In the genomic region with DNA sequence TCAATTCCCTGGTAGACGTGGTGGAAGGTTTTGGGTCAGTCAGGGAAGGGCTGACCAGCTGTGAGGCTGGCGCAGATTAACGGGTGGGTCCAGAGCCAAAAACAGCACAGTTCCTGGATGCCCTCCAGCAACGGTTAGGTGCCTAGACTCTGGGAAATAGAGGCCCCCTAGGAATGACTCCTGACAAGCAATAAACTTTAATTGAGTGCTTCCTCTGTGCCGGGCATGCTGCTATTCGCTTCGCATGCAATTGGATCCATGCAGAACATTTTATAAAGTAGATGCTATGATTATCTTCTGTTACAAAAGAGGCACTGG, we compare ENCODE assay signal across 1 cellular context.
A peak's percentile ranks its signal among the peaks of the same experiment; 100 is the strongest.
TF ChIP-seq lines count a peak whose summit lies in the region.

No MANE protein-coding gene starts in this region.

TF ChIP-seq in HEK293, 187 proteins besides CTCF, POLR2A, EP300 and RAD21 (continued from another document and continues in another):
- TF ChIP-seq, protein P1, sequence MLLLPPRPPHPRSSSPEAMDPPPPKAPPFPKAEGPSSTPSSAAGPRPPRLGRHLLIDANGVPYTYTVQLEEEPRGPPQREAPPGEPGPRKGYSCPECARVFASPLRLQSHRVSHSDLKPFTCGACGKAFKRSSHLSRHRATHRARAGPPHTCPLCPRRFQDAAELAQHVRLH (tag by site-specific recombination; IDR thresholded peaks at IDR 0.05) = no peak
- no peak for TF ChIP-seq ZNF311 (tag by site-specific recombination; IDR thresholded peaks at IDR 0.05; ENCODE audit: borderline replicate concordance)
- TF ChIP-seq ZNF660 (tag by site-specific recombination; IDR thresholded peaks at IDR 0.05) = peak; percentile 68
- TF ChIP-seq ZNF423 (tag by site-specific recombination; IDR thresholded peaks at IDR 0.05) = peak; percentile 86
- TF ChIP-seq, protein P2, sequence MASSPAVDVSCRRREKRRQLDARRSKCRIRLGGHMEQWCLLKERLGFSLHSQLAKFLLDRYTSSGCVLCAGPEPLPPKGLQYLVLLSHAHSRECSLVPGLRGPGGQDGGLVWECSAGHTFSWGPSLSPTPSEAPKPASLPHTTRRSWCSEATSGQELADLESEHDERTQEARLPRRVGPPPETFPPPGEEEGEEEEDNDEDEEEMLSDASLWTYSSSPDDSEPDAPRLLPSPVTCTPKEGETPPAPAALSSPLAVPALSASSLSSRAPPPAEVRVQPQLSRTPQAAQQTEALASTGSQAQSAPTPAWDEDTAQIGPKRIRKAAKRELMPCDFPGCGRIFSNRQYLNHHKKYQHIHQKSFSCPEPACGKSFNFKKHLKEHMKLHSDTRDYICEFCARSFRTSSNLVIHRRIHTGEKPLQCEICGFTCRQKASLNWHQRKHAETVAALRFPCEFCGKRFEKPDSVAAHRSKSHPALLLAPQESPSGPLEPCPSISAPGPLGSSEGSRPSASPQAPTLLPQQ (tag by site-specific recombination; IDR thresholded peaks at IDR 0.05) = 0 out of 2 replicates have a peak, but pooled peaks have one; percentile 0
- TF ChIP-seq, protein P3, sequence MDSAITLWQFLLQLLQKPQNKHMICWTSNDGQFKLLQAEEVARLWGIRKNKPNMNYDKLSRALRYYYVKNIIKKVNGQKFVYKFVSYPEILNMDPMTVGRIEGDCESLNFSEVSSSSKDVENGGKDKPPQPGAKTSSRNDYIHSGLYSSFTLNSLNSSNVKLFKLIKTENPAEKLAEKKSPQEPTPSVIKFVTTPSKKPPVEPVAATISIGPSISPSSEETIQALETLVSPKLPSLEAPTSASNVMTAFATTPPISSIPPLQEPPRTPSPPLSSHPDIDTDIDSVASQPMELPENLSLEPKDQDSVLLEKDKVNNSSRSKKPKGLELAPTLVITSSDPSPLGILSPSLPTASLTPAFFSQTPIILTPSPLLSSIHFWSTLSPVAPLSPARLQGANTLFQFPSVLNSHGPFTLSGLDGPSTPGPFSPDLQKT (IDR thresholded peaks at IDR 0.05; ENCODE audit: borderline replicate concordance, low read depth, low read length) = no peak
- TF ChIP-seq, protein P4, sequence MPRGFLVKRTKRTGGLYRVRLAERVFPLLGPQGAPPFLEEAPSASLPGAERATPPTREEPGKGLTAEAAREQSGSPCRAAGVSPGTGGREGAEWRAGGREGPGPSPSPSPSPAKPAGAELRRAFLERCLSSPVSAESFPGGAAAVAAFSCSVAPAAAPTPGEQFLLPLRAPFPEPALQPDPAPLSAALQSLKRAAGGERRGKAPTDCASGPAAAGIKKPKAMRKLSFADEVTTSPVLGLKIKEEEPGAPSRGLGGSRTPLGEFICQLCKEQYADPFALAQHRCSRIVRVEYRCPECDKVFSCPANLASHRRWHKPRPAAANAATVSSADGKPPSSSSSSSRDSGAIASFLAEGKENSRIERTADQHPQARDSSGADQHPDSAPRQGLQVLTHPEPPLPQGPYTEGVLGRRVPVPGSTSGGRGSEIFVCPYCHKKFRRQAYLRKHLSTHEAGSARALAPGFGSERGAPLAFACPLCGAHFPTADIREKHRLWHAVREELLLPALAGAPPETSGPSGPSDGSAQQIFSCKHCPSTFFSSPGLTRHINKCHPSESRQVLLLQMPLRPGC (tag by site-specific recombination; IDR thresholded peaks at IDR 0.05) = peak; percentile 24; the same call in 1 of the 2 replicates
- no peak for TF ChIP-seq KLF8 (tag by site-specific recombination; IDR thresholded peaks at IDR 0.05)
- TF ChIP-seq ZNF112 (tag by site-specific recombination; IDR thresholded peaks at IDR 0.05) = no peak
- TF ChIP-seq, protein P5, sequence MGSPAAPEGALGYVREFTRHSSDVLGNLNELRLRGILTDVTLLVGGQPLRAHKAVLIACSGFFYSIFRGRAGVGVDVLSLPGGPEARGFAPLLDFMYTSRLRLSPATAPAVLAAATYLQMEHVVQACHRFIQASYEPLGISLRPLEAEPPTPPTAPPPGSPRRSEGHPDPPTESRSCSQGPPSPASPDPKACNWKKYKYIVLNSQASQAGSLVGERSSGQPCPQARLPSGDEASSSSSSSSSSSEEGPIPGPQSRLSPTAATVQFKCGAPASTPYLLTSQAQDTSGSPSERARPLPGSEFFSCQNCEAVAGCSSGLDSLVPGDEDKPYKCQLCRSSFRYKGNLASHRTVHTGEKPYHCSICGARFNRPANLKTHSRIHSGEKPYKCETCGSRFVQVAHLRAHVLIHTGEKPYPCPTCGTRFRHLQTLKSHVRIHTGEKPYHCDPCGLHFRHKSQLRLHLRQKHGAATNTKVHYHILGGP (tag by site-specific recombination; IDR thresholded peaks at IDR 0.05) = no peak
- TF ChIP-seq ZNF621 (tag by site-specific recombination; IDR thresholded peaks at IDR 0.05) = no peak
- TF ChIP-seq, protein P6, sequence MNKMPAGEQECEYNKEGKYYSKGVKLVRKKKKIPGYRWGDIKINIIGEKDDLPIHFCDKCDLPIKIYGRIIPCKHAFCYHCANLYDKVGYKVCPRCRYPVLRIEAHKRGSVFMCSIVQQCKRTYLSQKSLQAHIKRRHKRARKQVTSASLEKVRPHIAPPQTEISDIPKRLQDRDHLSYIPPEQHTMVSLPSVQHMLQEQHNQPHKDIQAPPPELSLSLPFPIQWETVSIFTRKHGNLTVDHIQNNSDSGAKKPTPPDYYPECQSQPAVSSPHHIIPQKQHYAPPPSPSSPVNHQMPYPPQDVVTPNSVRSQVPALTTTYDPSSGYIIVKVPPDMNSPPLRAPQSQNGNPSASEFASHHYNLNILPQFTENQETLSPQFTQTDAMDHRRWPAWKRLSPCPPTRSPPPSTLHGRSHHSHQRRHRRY (tag by site-specific recombination; IDR thresholded peaks at IDR 0.05) = no peak
- TF ChIP-seq ZNF558 (tag by site-specific recombination; IDR thresholded peaks at IDR 0.05) = no peak
- TF ChIP-seq ZNF623 (tag by site-specific recombination; IDR thresholded peaks at IDR 0.05) = no peak
- TF ChIP-seq ZNF610 (tag by site-specific recombination; IDR thresholded peaks at IDR 0.05; ENCODE audit: borderline replicate concordance) = peak; percentile 21; the same call in 1 of the 2 replicates
- no peak for TF ChIP-seq KLF9 (tag by site-specific recombination; IDR thresholded peaks at IDR 0.05; ENCODE audit: low read depth)
- no peak for TF ChIP-seq OVOL3 (tag by site-specific recombination; IDR thresholded peaks at IDR 0.05)
- no peak for TF ChIP-seq HOXA7 (CRISPR knock-in tag; IDR thresholded peaks at IDR 0.05; ENCODE audit: borderline replicate concordance)
- TF ChIP-seq KLF10 (tag by site-specific recombination; IDR thresholded peaks at IDR 0.05) = peak; percentile 67
- no peak for TF ChIP-seq ZNF274 (IDR thresholded peaks at IDR 0.05; ENCODE audit: low read length)
- TF ChIP-seq ZNF274 (tag by site-specific recombination; IDR thresholded peaks at IDR 0.05; ENCODE audit: borderline replicate concordance) = no peak
- no peak for TF ChIP-seq ZNF354C (tag by site-specific recombination; IDR thresholded peaks at IDR 0.05; ENCODE audit: borderline replicate concordance, low read depth)
- TF ChIP-seq, protein P7, sequence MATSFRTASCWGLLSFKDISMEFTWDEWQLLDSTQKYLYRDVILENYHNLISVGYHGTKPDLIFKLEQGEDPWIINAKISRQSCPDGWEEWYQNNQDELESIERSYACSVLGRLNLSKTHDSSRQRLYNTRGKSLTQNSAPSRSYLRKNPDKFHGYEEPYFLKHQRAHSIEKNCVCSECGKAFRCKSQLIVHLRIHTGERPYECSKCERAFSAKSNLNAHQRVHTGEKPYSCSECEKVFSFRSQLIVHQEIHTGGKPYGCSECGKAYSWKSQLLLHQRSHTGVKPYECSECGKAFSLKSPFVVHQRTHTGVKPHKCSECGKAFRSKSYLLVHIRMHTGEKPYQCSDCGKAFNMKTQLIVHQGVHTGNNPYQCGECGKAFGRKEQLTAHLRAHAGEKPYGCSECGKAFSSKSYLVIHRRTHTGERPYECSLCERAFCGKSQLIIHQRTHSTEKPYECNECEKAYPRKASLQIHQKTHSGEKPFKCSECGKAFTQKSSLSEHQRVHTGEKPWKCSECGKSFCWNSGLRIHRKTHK (tag by site-specific recombination; IDR thresholded peaks at IDR 0.05) = no peak
- no peak for TF ChIP-seq ZNF23 (tag by site-specific recombination; IDR thresholded peaks at IDR 0.05; ENCODE audit: borderline replicate concordance)
- peak; percentile 95 for TF ChIP-seq OSR2 (tag by site-specific recombination; IDR thresholded peaks at IDR 0.05)
- TF ChIP-seq ZNF37A (tag by site-specific recombination; IDR thresholded peaks at IDR 0.05) = no peak
- peak; percentile 21; the same call in 1 of the 2 replicates for TF ChIP-seq ZNF335 (tag by site-specific recombination; conservative IDR thresholded peaks at IDR 0.05)
- TF ChIP-seq, protein P8, sequence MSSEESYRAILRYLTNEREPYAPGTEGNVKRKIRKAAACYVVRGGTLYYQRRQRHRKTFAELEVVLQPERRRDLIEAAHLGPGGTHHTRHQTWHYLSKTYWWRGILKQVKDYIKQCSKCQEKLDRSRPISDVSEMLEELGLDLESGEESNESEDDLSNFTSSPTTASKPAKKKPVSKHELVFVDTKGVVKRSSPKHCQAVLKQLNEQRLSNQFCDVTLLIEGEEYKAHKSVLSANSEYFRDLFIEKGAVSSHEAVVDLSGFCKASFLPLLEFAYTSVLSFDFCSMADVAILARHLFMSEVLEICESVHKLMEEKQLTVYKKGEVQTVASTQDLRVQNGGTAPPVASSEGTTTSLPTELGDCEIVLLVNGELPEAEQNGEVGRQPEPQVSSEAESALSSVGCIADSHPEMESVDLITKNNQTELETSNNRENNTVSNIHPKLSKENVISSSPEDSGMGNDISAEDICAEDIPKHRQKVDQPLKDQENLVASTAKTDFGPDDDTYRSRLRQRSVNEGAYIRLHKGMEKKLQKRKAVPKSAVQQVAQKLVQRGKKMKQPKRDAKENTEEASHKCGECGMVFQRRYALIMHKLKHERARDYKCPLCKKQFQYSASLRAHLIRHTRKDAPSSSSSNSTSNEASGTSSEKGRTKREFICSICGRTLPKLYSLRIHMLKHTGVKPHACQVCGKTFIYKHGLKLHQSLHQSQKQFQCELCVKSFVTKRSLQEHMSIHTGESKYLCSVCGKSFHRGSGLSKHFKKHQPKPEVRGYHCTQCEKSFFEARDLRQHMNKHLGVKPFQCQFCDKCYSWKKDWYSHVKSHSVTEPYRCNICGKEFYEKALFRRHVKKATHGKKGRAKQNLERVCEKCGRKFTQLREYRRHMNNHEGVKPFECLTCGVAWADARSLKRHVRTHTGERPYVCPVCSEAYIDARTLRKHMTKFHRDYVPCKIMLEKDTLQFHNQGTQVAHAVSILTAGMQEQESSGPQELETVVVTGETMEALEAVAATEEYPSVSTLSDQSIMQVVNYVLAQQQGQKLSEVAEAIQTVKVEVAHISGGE (tag by site-specific recombination; conservative IDR thresholded peaks at IDR 0.05; ENCODE audit: low read depth) = 0 out of 2 replicates have a peak, but pooled peaks have one; percentile 24
- peak; percentile 33; the same call in 1 of the 2 replicates for TF ChIP-seq ZBTB17 (tag by site-specific recombination; IDR thresholded peaks at IDR 0.05)
- TF ChIP-seq ZBTB48 (tag by site-specific recombination; IDR thresholded peaks at IDR 0.05) = peak; percentile 83; the same call in 1 of the 2 replicates
- TF ChIP-seq BCL11A (tag by site-specific recombination; IDR thresholded peaks at IDR 0.05; ENCODE audit: low read depth) = peak; percentile 65; the same call in 1 of the 2 replicates
- TF ChIP-seq SCRT2 (tag by site-specific recombination; IDR thresholded peaks at IDR 0.05) = no peak
- TF ChIP-seq ZNF266 (tag by site-specific recombination; IDR thresholded peaks at IDR 0.05; ENCODE audit: low read depth) = no peak
- no peak for TF ChIP-seq ZNF560 (tag by site-specific recombination; IDR thresholded peaks at IDR 0.05; ENCODE audit: borderline replicate concordance)
- no peak for TF ChIP-seq ZNF211 (tag by site-specific recombination; IDR thresholded peaks at IDR 0.05; ENCODE audit: low read depth)
- TF ChIP-seq ZNF175 (tag by site-specific recombination; IDR thresholded peaks at IDR 0.05) = no peak
- TF ChIP-seq WT1 (tag by site-specific recombination; IDR thresholded peaks at IDR 0.05) = peak; percentile 46; the same call in 1 of the 2 replicates
- TF ChIP-seq ZEB2 (tag by site-specific recombination; IDR thresholded peaks at IDR 0.05) = peak; percentile 80
- TF ChIP-seq, protein P9, sequence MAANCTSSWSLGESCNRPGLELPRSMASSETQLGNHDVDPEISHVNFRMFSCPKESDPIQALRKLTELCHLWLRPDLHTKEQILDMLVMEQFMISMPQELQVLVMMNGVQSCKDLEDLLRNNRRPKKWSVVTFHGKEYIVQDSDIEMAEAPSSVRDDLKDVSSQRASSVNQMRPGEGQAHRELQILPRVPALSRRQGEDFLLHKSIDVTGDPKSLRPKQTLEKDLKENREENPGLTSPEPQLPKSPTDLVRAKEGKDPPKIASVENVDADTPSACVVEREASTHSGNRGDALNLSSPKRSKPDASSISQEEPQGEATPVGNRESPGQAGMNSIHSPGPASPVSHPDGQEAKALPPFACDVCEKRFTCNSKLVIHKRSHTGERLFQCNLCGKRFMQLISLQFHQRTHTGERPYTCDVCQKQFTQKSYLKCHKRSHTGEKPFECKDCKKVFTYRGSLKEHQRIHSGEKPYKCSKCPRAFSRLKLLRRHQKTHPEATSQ (tag by site-specific recombination; IDR thresholded peaks at IDR 0.05) = no peak
- peak; percentile 54 for TF ChIP-seq ZNF600 (tag by site-specific recombination; IDR thresholded peaks at IDR 0.05)
- TF ChIP-seq ZNF184 (tag by site-specific recombination; IDR thresholded peaks at IDR 0.05) = 0 out of 2 replicates have a peak, but pooled peaks have one; percentile 23
- TF ChIP-seq SP2 (tag by site-specific recombination; IDR thresholded peaks at IDR 0.05) = no peak
